Comparison of ENCODE assay signal across 7 cellular contexts in genomic region chr15:73873889-73874511, GRCh38. TPM values are rescaled to one million over a fixed set of nuclear protein-coding genes. Genes with fewer than 3 reads are reported as not detected.
DNase-seq lines count a peak whose midpoint lies in the region; ATAC-seq, FAIRE-seq and TF ChIP-seq lines count a peak whose summit lies in the region.

No MANE protein-coding gene starts in this region.

- no peak for ATAC-seq in HG03432 (IDR thresholded peaks at IDR 0.05; ENCODE audit: unreplicated experiment)

- H4K20me1 ChIP-seq in PC-9 (ENCODE audit: insufficient read depth) = no peaks in the 10 kb centered on the region

- POLR2A ChIA-PET in HEK293 (lab: Yijun Ruan, JAX) = interaction anchor here (1.0 kb wide), 1 partner anchor 33 kb away, joined by 3 read pairs; no protein-coding TSS in a partner anchor
- POLR2A ChIA-PET in PC-9 (lab: Charles Lee; ENCODE audit: unreplicated experiment) = no interaction called here

- DNase-seq in DMS53 (lab: John Stamatoyannopoulos, UW) (peak; percentile 72), PC-9 (peak; percentile 17 to 60), bronchial epithelial cell (ENCODE audit: low read depth) (peak; percentile 55), mesenchymal stem cell (peak; percentile 62), GOT3 (lab: John Stamatoyannopoulos, UW) (no peak)

- no peak overlapping the region for H2BK120ac ChIP-seq in mesenchymal stem cell (ENCODE audit: low read depth, low read length)

- no peak overlapping the region for H3K9ac ChIP-seq in mesenchymal stem cell (ENCODE audit: low read length)

- H4K8ac ChIP-seq in mesenchymal stem cell (ENCODE audit: low read length) = no peak overlapping the region

- no peak overlapping the region for H3K27ac ChIP-seq in HEK293 (ENCODE audit: extremely low read depth, low read depth, low read length)
- no peak overlapping the region for H3K27ac ChIP-seq in PC-9
- H3K27ac ChIP-seq in mesenchymal stem cell (ENCODE audit: low read length, poor library complexity, severe bottlenecking) = no peak overlapping the region

- BruUV-seq in PC-9 (replicated peaks; lab: Mats Ljungman, UMichigan) = no TSS peak

- no peak overlapping the region for H3K4ac ChIP-seq in mesenchymal stem cell (ENCODE audit: low read depth in 1 of 2, low read length in 2 of 2)

- H3K9me2 ChIP-seq in PC-9 (ENCODE audit: insufficient read depth) = no peaks in the 10 kb centered on the region

- no peaks in the 10 kb centered on the region for H3K36me3 ChIP-seq in HEK293 (ENCODE audit: control insufficient read depth in 2 of 2, insufficient read depth in 1 of 2, low read length in 2 of 2)
- no peaks in the 10 kb centered on the region for H3K36me3 ChIP-seq in PC-9 (ENCODE audit: low read depth)
- no peaks in the 10 kb centered on the region for H3K36me3 ChIP-seq in bronchial epithelial cell (ENCODE audit: control insufficient read depth, insufficient read depth, low read length)
- no peaks in the 10 kb centered on the region for H3K36me3 ChIP-seq in mesenchymal stem cell (ENCODE audit: control insufficient read depth in 1 of 2, insufficient read depth in 2 of 2, low read depth in 1 of 2, low read length in 2 of 2)

- CTCF ChIA-PET in HEK293 (lab: Yijun Ruan, JAX) = interaction anchor here (0.7 to 2.8 kb wide), 42 partner anchors 10 to 1088 kb away, joined by 3 to 31 read pairs (median 4); partner anchors contain the start of gene INSYN1
- CTCF ChIA-PET in PC-9 (lab: Charles Lee) = interaction anchor here (0.5 to 1.1 kb wide), 8 partner anchors 22 to 447 kb away, joined by 3 to 10 read pairs (median 4); no protein-coding TSS in a partner anchor

- no peak overlapping the region for H3K23ac ChIP-seq in mesenchymal stem cell (ENCODE audit: low read length in 2 of 2)

- H3K4me3 ChIP-seq in HEK293 (ENCODE audit: low read depth, low read length) (no peak overlapping the region), PC-9 (no peak overlapping the region), bronchial epithelial cell (ENCODE audit: low read depth, low read length) (no peak overlapping the region), mesenchymal stem cell (ENCODE audit: insufficient read depth in 1 of 2, low read depth in 1 of 2, low read length in 2 of 2) (no peak overlapping the region)

- H3F3A ChIP-seq in PC-9 (ENCODE audit: insufficient read depth, low read depth) = no peaks in the 10 kb centered on the region

- no peak overlapping the region for H4K91ac ChIP-seq in mesenchymal stem cell (ENCODE audit: low read length)

- H3K79me2 ChIP-seq in PC-9 (ENCODE audit: low read depth) = no peaks in the 10 kb centered on the region

- H3K14ac ChIP-seq in mesenchymal stem cell (ENCODE audit: low read length in 2 of 2) = no peak overlapping the region

- H3K27me3 ChIP-seq in PC-9 (ENCODE audit: insufficient read depth, low read depth) (peaks cover 46% of the 10 kb centered on the region), bronchial epithelial cell (ENCODE audit: control insufficient read depth, insufficient read depth, low read length) (peaks cover 9% of the 10 kb centered on the region), mesenchymal stem cell (ENCODE audit: control insufficient read depth in 1 of 2, insufficient read depth in 1 of 2, low read length in 2 of 2) (peaks cover 26 to 52% of the 10 kb centered on the region in 2 experiments)

- H2AK5ac ChIP-seq in mesenchymal stem cell (ENCODE audit: low read length, severe bottlenecking) = no peak overlapping the region

- H2BK12ac ChIP-seq in mesenchymal stem cell (ENCODE audit: low read length in 2 of 2) = no peak overlapping the region

- TF ChIP-seq CTCF in HEK293 (tag by site-specific recombination; IDR thresholded peaks at IDR 0.05) (0 out of 2 replicates have a peak, but pooled peaks have one; percentile 13), PC-9 (conservative IDR thresholded peaks at IDR 0.05) (peak; percentile 86), bronchial epithelial cell (IDR thresholded peaks at IDR 0.05; ENCODE audit: insufficient read depth, low read length, severe bottlenecking) (peak; percentile 45)

- intact Hi-C loops in PC-9 (cut with micrococcal nuclease; ENCODE audit: unreplicated experiment) = loop anchor here (5.0 to 10.0 kb wide), 2 partner anchors 91 to 448 kb away; no protein-coding TSS in a partner anchor

- WGBS in mesenchymal stem cell = 48% methylated on average over 3 of the region's 6 CpGs

- H3K79me1 ChIP-seq in mesenchymal stem cell (replicated peaks; ENCODE audit: low read length, poor library complexity, severe bottlenecking) = no peaks in the 10 kb centered on the region

- H2BK15ac ChIP-seq in mesenchymal stem cell (ENCODE audit: low read depth, poor library complexity, severe bottlenecking) = no peak overlapping the region

- no peak for FAIRE-seq in bronchial epithelial cell (lab: Jason Lieb, UNC)

- no peak overlapping the region for H2BK5ac ChIP-seq in mesenchymal stem cell (ENCODE audit: low read depth, low read length, poor library complexity, severe bottlenecking)

- H3K18ac ChIP-seq in mesenchymal stem cell (ENCODE audit: low read depth in 1 of 2, low read length in 2 of 2) = no peak overlapping the region

- H3K9me3 ChIP-seq in HEK293 (ENCODE audit: control insufficient read depth, insufficient read depth, low read depth, low read length) (no peaks in the 10 kb centered on the region), PC-9 (ENCODE audit: insufficient read depth, low read depth) (no peaks in the 10 kb centered on the region), mesenchymal stem cell (ENCODE audit: control insufficient read depth, low read length) (no peaks in the 10 kb centered on the region)

- H3K4me2 ChIP-seq in PC-9 (no peak overlapping the region), mesenchymal stem cell (ENCODE audit: low read length, poor library complexity, severe bottlenecking) (no peak overlapping the region)

- H2AFZ ChIP-seq in PC-9 (no peak overlapping the region), mesenchymal stem cell (ENCODE audit: low read depth, low read length) (no peak overlapping the region)

- H3K4me1 ChIP-seq in HEK293 (ENCODE audit: control insufficient read depth, insufficient read depth, low read length) (peaks cover 5% of the 10 kb centered on the region; the same call in 1 of the 2 replicates), PC-9 (replicated peaks; ENCODE audit: insufficient read depth) (no peaks in the 10 kb centered on the region), mesenchymal stem cell (ENCODE audit: control insufficient read depth, insufficient read depth, low read depth, low read length) (no peaks in the 10 kb centered on the region)

TF ChIP-seq in HEK293, 187 proteins besides CTCF, POLR2A, EP300 and RAD21 (continues in another document):
- TF ChIP-seq OSR2 (tag by site-specific recombination; IDR thresholded peaks at IDR 0.05) (no peak), ZNF654 (tag by site-specific recombination; IDR thresholded peaks at IDR 0.05; ENCODE audit: low read depth) (peak; percentile 48), ZNF133 (tag by site-specific recombination; IDR thresholded peaks at IDR 0.05) (no peak), ELK4 (IDR thresholded peaks at IDR 0.05; ENCODE audit: borderline replicate concordance, low read depth, low read length) (no peak), ZNF843 (tag by site-specific recombination; IDR thresholded peaks at IDR 0.05) (no peak), ZBTB44 (tag by site-specific recombination; IDR thresholded peaks at IDR 0.05) (0 out of 2 replicates have a peak, but pooled peaks have one; percentile 19)

RNA-seq across cellular contexts. Expression of gene TBC1D21, which starts 0.6 kb away (rescaled TPM):
- not detected in 2 replicates for total RNA-seq in PC-9 (2021)
- total RNA-seq in bronchial epithelial cell = not detected in 2 replicates
- polyA plus RNA-seq in mesenchymal stem cell (2013, experiment 1 of 2) = not detected
- not detected for polyA plus RNA-seq in mesenchymal stem cell (2013, experiment 2 of 2)

RNA-seq across cellular contexts. Expression of gene LOXL1, which starts 52.3 kb away (rescaled TPM):
- 35.8 and 50.7 TPM in 2 replicates for total RNA-seq in PC-9 (2021)
- total RNA-seq in bronchial epithelial cell = 5.3 and 7.2 TPM in 2 replicates
- polyA plus RNA-seq in mesenchymal stem cell (2013, experiment 1 of 2) = 187 TPM
- polyA plus RNA-seq in mesenchymal stem cell (2013, experiment 2 of 2) = 181 TPM

Comparison
In these comparisons a context has a peak if more than half of its experiments do, and no peak if none do; other contexts are left out.
1. CTCF ChIP-seq: peak in every context shown above with its lines; median percentile 86 in PC-9; 45 in bronchial epithelial cell; 13 in HEK293.